In genomic region chr3:186225603-186226002, GRCh38 we compare ENCODE assay signal across 1 cellular context.
TF ChIP-seq lines count a peak whose summit lies in the region.

No MANE protein-coding gene starts in this region.

TF ChIP-seq in GM12878, 131 proteins besides CTCF, POLR2A, EP300 and RAD21 (continued from another document and continues in another):
- TF ChIP-seq ASH2L (IDR thresholded peaks at IDR 0.05; ENCODE audit: borderline replicate concordance, low read depth) (no peak), CHD1 (IDR thresholded peaks at IDR 0.05; ENCODE audit: low read depth, low read length) (no peak), HCFC1 (IDR thresholded peaks at IDR 0.05; ENCODE audit: low read length) (no peak), E2F4 (IDR thresholded peaks at IDR 0.05; ENCODE audit: low read depth, low read length) (no peak), NR2C2 (IDR thresholded peaks at IDR 0.05; ENCODE audit: borderline replicate concordance, control insufficient read depth, insufficient read length, low read depth) (no peak), ZNF274 (IDR thresholded peaks at IDR 0.05; ENCODE audit: insufficient read depth, insufficient read length) (no peak), NFYA (IDR thresholded peaks at IDR 0.05; ENCODE audit: borderline replicate concordance, low read depth, low read length) (no peak), ZBTB33 (IDR thresholded peaks at IDR 0.05) (no peak), CBX3 (IDR thresholded peaks at IDR 0.05; ENCODE audit: borderline replicate concordance, low read depth) (no peak), KAT2A (conservative IDR thresholded peaks at IDR 0.05; ENCODE audit: control insufficient read depth, low read depth, low read length) (no peak), ZBTB4 (CRISPR knock-in tag; IDR thresholded peaks at IDR 0.05) (no peak), E4F1 (IDR thresholded peaks at IDR 0.05; ENCODE audit: borderline replicate concordance, partially characterized antibody) (no peak), CBFB (IDR thresholded peaks at IDR 0.05; ENCODE audit: low read depth) (no peak), ZSCAN29 (IDR thresholded peaks at IDR 0.05) (no peak), IRF4 (IDR thresholded peaks at IDR 0.05; ENCODE audit: low read depth, low read length) (peak; percentile 43; the same call in 1 of the 2 replicates), BCL11A (IDR thresholded peaks at IDR 0.05; ENCODE audit: low read depth, low read length) (peak; percentile 49; the same call in 1 of the 2 replicates), USF1 (IDR thresholded peaks at IDR 0.05; ENCODE audit: borderline replicate concordance, extremely low read length, insufficient read depth, low read depth, low read length) (no peak), MTA2 (IDR thresholded peaks at IDR 0.05; ENCODE audit: low read depth) (0 out of 2 replicates have a peak, but pooled peaks have one; percentile 33), YBX1 (IDR thresholded peaks at IDR 0.05) (no peak), USF2 (IDR thresholded peaks at IDR 0.05; ENCODE audit: borderline replicate concordance, low read depth, low read length) (no peak), MYC (IDR thresholded peaks at IDR 0.05; ENCODE audit: insufficient read depth, insufficient read length, insufficient replicate concordance, low read length, severe bottlenecking) (no peak), SMARCA5 (IDR thresholded peaks at IDR 0.05) (no peak), SREBF2 (IDR thresholded peaks at IDR 0.05; ENCODE audit: low read length) (no peak), PML (IDR thresholded peaks at IDR 0.05; ENCODE audit: low read length) (no peak; the same call in 1 of the 2 replicates), E2F8 (IDR thresholded peaks at IDR 0.05; ENCODE audit: low read depth, partially characterized antibody) (no peak), ZBED1 (IDR thresholded peaks at IDR 0.05; ENCODE audit: borderline replicate concordance) (peak; percentile 62; the same call in 1 of the 2 replicates), BHLHE40 (IDR thresholded peaks at IDR 0.05; ENCODE audit: borderline replicate concordance in 1 of 2, low read depth in 2 of 2, low read length in 1 of 2) (no peak), MXI1 (IDR thresholded peaks at IDR 0.05; ENCODE audit: low read depth, low read length) (no peak), PRDM15 (CRISPR knock-in tag; IDR thresholded peaks at IDR 0.05) (no peak), ZNF687 (IDR thresholded peaks at IDR 0.05) (no peak), EED (IDR thresholded peaks at IDR 0.05; ENCODE audit: low read depth) (peak; percentile 98), RELB (IDR thresholded peaks at IDR 0.05; ENCODE audit: low read depth) (no peak), RAD51 (IDR thresholded peaks at IDR 0.05) (no peak)
